18 cellular contexts compared by ENCODE assay signal in genomic region chr7:7454000-7454399, GRCh38.
DNase-seq lines count a peak whose midpoint lies in the region; ATAC-seq, FAIRE-seq and TF ChIP-seq lines count a peak whose summit lies in the region.
"Had no signal": no experiment of that assay in that cellular context is flagged by ENCODE, and none has a peak within 500 bp of the region (broad histone marks: within the 10 kb centered on the region; RNA-seq: fewer than 3 reads in every experiment).

No MANE protein-coding gene starts in this region.

- no peak overlapping the region for H3K18ac ChIP-seq in IMR-90 (ENCODE audit: low read depth, low read length)

- H3K4me1 ChIP-seq in IMR-90 (ENCODE audit: control insufficient read depth, insufficient read depth, low read length): peaks cover 2% of the 10 kb centered on the region; the same call in 1 of the 2 replicates
- no peaks in the 10 kb centered on the region for H3K4me1 ChIP-seq in pancreas
- H3K4me1 ChIP-seq: BLaER1 had no signal

- H3K9me1 ChIP-seq in IMR-90 (ENCODE audit: insufficient read depth, low read length): no peaks in the 10 kb centered on the region

- H2AK5ac ChIP-seq in IMR-90 (ENCODE audit: low read depth, low read length): no peak overlapping the region

- no peak for TF ChIP-seq CTCF in IMR-90 (conservative IDR thresholded peaks at IDR 0.05; ENCODE audit: low read depth, low read length)
- no peak for TF ChIP-seq CTCF in pancreas (IDR thresholded peaks at IDR 0.05)

- TF ChIP-seq RAD21 in IMR-90 (IDR thresholded peaks at IDR 0.05; ENCODE audit: low read length): no peak

- H2AFZ ChIP-seq in IMR-90 (replicated peaks; ENCODE audit: low read length, poor library complexity): no peak overlapping the region

- no peak overlapping the region for H3K4me2 ChIP-seq in IMR-90 (ENCODE audit: low read depth, low read length)
- H3K4me2 ChIP-seq: BLaER1 had no signal

- FAIRE-seq in G401.6 (lab: Jason Lieb, UNC) (peak; percentile 59), endometrium (lab: Jason Lieb, UNC) (peak; percentile 96), pancreas (lab: Jason Lieb, UNC) (peak; percentile 9)
- FAIRE-seq: D721Med, GM12878, GM19239, H1 had no signal

- H3K36me3 ChIP-seq in IMR-90 (ENCODE audit: control insufficient read depth, insufficient read depth, low read length) (no peaks in the 10 kb centered on the region), pancreas (no peaks in the 10 kb centered on the region)
- H3K36me3 ChIP-seq: BLaER1 had no signal

- H3K4ac ChIP-seq in IMR-90 (ENCODE audit: low read depth, low read length): no peak overlapping the region; the same call in 1 of the 2 replicates

- H3K27me3 ChIP-seq in IMR-90 (ENCODE audit: control insufficient read depth, insufficient read depth, low read length) (no peaks in the 10 kb centered on the region), pancreas (no peaks in the 10 kb centered on the region)
- H3K27me3 ChIP-seq: BLaER1 had no signal

- intact Hi-C loops in IMR-90 (cut with micrococcal nuclease): no loop called here
- intact Hi-C loops in pancreas (cut with DNase I): no loop called here

- H3K14ac ChIP-seq in IMR-90 (replicated peaks; ENCODE audit: low read depth, low read length): no peak overlapping the region

- H2BK5ac ChIP-seq in IMR-90 (ENCODE audit: low read depth, low read length, poor library complexity, severe bottlenecking): no peak overlapping the region

- 0 out of 2 replicates have a peak overlapping the region, but pooled peaks have one; percentile 36 for H2BK120ac ChIP-seq in IMR-90 (ENCODE audit: low read depth, low read length)

- H4K8ac ChIP-seq in IMR-90 (ENCODE audit: low read depth in 2 of 2, low read length in 2 of 2): no peak overlapping the region

- POLR2A ChIA-PET in IMR-90 (lab: Charles Lee; ENCODE audit: unreplicated experiment): no interaction called here

- no peaks in the 10 kb centered on the region for H4K20me1 ChIP-seq in IMR-90 (ENCODE audit: insufficient read depth, low read length)
- H4K20me1 ChIP-seq: BLaER1 had no signal

- no peaks in the 10 kb centered on the region; the same call in 1 of the 2 replicates for H3K9me3 ChIP-seq in IMR-90 (ENCODE audit: control insufficient read depth, insufficient read depth, low read length)
- H3K9me3 ChIP-seq in pancreas: peaks cover 0 to 4% (median 0%) of the 10 kb centered on the region in 4 donors

- no peak for TF ChIP-seq POLR2A in IMR-90 (IDR thresholded peaks at IDR 0.05; ENCODE audit: low read depth, low read length)

- no peak overlapping the region for H4K5ac ChIP-seq in IMR-90 (ENCODE audit: low read depth, low read length)

- CTCF ChIA-PET in IMR-90 (lab: Yijun Ruan, JAX): no interaction called here

- H2AK9ac ChIP-seq in IMR-90 (replicated peaks; ENCODE audit: low read depth, low read length, poor library complexity): no peak overlapping the region

- ATAC-seq in IMR-90 (ENCODE audit: low read depth): peak; percentile 44
- no peak for ATAC-seq in pancreas
- ATAC-seq in GM21717 (IDR thresholded peaks at IDR 0.05; ENCODE audit: unreplicated experiment): no peak
- ATAC-seq: CD8-positive, alpha-beta T cell; GM12878; HCT116 had no signal

- in situ Hi-C loops in IMR-90 (cut with MboI; ENCODE audit: low sequenced_read_pairs): no loop called here

- H3K23ac ChIP-seq in IMR-90 (ENCODE audit: low read depth, low read length): no peak overlapping the region

- H2BK15ac ChIP-seq in IMR-90 (ENCODE audit: low read depth, low read length): no peak overlapping the region

- no peak overlapping the region for H3K56ac ChIP-seq in IMR-90 (ENCODE audit: extremely low read depth, insufficient read depth, low read length)

- dilution Hi-C loops in IMR-90 (cut with HindIII; ENCODE audit: low sequenced_read_pairs, unreplicated experiment): no loop called here

- H3K27ac ChIP-seq in IMR-90 (ENCODE audit: insufficient read depth, low read length): no peak overlapping the region
- no peak overlapping the region for H3K27ac ChIP-seq in pancreas
- H3K27ac ChIP-seq: BLaER1 had no signal

- no peak overlapping the region for H3K9ac ChIP-seq in IMR-90 (ENCODE audit: low read depth, low read length)
- H3K9ac ChIP-seq: BLaER1 had no signal

- no TSS peak for BruUV-seq in IMR-90 (replicated peaks; lab: Mats Ljungman, UMichigan)

- H3K4me3 ChIP-seq in IMR-90 (ENCODE audit: insufficient read depth, low read depth, low read length): no peak overlapping the region
- H3K4me3 ChIP-seq in pancreas: no peak overlapping the region
- H3K4me3 ChIP-seq: BLaER1, GM12878 had no signal

- no peak overlapping the region for H4K91ac ChIP-seq in IMR-90 (ENCODE audit: insufficient read depth, low read depth, low read length)

- no peaks in the 10 kb centered on the region for H3K79me1 ChIP-seq in IMR-90 (ENCODE audit: low read depth in 1 of 2, low read length in 2 of 2)

- DNase-seq in IMR-90: no peak
- no peak for DNase-seq in pancreas
- DNase-seq in AG08396 (ENCODE audit: low spot score): no peak
- no peak for DNase-seq in NCI-H82 (lab: John Stamatoyannopoulos, UW)
- DNase-seq: CD4-positive, CD25-positive, alpha-beta regulatory T cell; CD8-positive, alpha-beta T cell; DMS 273 treated with DMSO at 0.1 percent for 48 hours; DMS79 treated with DMSO at 0.1 percent for 48 hours; H9 had no signal

- peak overlapping the region; percentile 60; the same call in 1 of the 2 replicates for H2BK20ac ChIP-seq in IMR-90 (ENCODE audit: low read depth, low read length)

TF ChIP-seq in IMR-90, 13 proteins besides CTCF, POLR2A, EP300 and RAD21:
- no peak for TF ChIP-seq ELK1 (IDR thresholded peaks at IDR 0.05; ENCODE audit: borderline replicate concordance, low read depth, low read length)
- no peak for TF ChIP-seq USF2 (IDR thresholded peaks at IDR 0.05; ENCODE audit: low read depth, low read length)
- no peak for TF ChIP-seq CHD1 (IDR thresholded peaks at IDR 0.05; ENCODE audit: low read depth, low read length)
- TF ChIP-seq RFX5 (IDR thresholded peaks at IDR 0.05; ENCODE audit: low read depth, low read length): no peak
- TF ChIP-seq FOS (IDR thresholded peaks at IDR 0.05; ENCODE audit: low read depth, low read length): no peak
- TF ChIP-seq SMC3 (IDR thresholded peaks at IDR 0.05; ENCODE audit: low read depth, low read length): no peak
- no peak for TF ChIP-seq CEBPB (IDR thresholded peaks at IDR 0.05; ENCODE audit: low read depth, low read length)
- no peak for TF ChIP-seq RCOR1 (IDR thresholded peaks at IDR 0.05; ENCODE audit: insufficient replicate concordance, low read length)
- TF ChIP-seq MXI1 (IDR thresholded peaks at IDR 0.05; ENCODE audit: borderline replicate concordance, low read depth, low read length): no peak
